8 cellular contexts compared by ENCODE assay signal in the genomic region with DNA sequence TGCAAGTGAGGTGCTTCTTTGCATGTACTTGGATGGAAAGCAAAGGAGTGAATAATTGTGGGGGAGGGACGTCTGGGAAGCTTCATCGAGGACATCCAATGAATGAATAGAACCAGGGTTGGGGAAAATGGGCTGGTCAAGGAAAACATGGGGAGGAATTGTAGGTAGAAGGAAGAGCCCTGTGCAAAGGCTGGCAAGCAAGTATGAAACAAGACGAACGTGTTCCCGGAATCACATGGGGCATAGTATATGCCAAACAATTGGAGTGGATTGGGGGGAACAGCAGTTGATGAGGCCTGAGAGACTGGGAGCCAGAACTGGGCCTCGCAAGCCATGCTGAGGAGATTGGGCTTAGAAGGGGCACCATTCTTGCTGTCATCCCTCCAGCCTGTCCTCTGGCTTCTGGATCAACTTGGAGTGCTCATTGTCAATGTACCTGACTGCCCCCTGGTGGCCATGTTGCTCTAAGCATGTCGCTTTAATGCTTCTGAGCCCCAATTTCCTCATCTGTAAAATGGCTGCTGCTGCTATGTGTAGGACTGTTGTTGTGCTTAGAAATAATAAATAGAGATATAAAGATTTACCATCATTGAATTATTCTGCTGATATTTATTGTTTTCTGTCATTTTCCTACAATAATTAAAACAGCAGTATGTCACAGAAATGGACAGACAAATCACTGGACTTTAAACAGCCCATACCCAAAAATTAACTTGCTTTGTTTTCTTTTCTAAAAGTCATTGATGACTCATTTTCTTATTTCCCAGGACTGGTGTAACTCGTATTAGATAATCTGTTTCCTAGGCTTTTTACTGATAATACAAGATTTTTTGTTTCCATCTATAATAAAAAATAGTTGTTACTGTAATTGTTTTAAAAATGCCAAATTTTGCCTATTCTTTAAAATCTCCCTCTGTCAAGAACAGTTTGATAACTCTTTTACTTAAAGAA.
DNase-seq lines count a peak whose midpoint lies in the region; ATAC-seq and TF ChIP-seq lines count a peak whose summit lies in the region.

No MANE protein-coding gene starts in this region.

- peak; percentile 52 for TF ChIP-seq CTCF in LNCaP clone FGC (IDR thresholded peaks at IDR 0.05; ENCODE audit: control insufficient read depth, extremely low read depth, insufficient read depth)

- H3K4me3 ChIP-seq in LNCaP clone FGC (ENCODE audit: low read depth, low read length), result no peak overlapping the region

- intact Hi-C loops in Right ventricle myocardium superior (cut with DNase I) (loop anchor here (5.0 kb wide), 1 partner anchor 76 kb away; no protein-coding TSS in a partner anchor), sciatic nerve (cut with DNase I) (no loop called here)

- DNase-seq in NK-92 treated with Interleukin-12 subunit alpha and Interleukin-12 subunit beta, amount 100 ng/mL, for 24 hours (lab: John Stamatoyannopoulos, UW), result peak; percentile 20
- DNase-seq in NK-92 (lab: John Stamatoyannopoulos, UW; ENCODE audit: unreplicated experiment), result no peak
- DNase-seq in LNCaP clone FGC (ENCODE audit: low read depth), result peak; percentile 41
- DNase-seq in SK-N-DZ (ENCODE audit: low spot score), result peak; percentile 57
- peak; percentile 47 for DNase-seq in activated gamma-delta T cell treated with anti-CD3 and anti-CD28 coated beads, Interleukin-2, amount 50 U/mL, for 16 hours (ENCODE audit: low read depth)
- peak; percentile 75 for DNase-seq in Right ventricle myocardium superior
- DNase-seq in sciatic nerve (ENCODE audit: low spot score), result peak; percentile 77

- ATAC-seq in Right ventricle myocardium superior (ENCODE audit: poor library complexity) (peak; percentile 64), sciatic nerve (peak; percentile 64), HG03571 (IDR thresholded peaks at IDR 0.05; ENCODE audit: unreplicated experiment) (no peak)
